18 cellular contexts compared by ENCODE assay signal in the genomic region with DNA sequence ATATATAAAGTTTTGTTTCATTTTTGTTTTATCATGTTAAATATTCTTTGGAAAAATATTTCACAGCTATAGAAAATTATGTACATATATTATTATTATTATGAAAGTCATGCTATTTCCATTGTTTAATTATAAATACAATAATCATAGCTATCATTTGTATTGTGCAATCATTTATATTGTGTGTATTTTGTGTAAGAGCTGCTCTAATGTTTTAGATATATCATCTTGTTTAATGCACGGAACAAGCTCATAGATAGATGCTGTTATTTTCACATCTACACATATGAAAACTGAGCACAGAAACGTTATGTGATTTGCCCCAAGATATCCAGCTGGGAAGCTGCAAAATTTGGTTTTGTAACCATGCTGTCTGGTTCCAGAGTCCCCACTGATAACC.
"Had no signal": no experiment of that assay in that cellular context is flagged by ENCODE, and none has a peak within 500 bp of the region (broad histone marks: within the 10 kb centered on the region; RNA-seq: fewer than 3 reads in every experiment).

No MANE protein-coding gene starts in this region.

- H3K4me2 ChIP-seq: SK-N-SH had no signal

- H3K9ac ChIP-seq: SK-N-SH had no signal

- H3K9me3 ChIP-seq: MG63, SK-N-SH had no signal

- H3K36me3 ChIP-seq: MG63 had no signal

- ATAC-seq: T-cell had no signal

- FAIRE-seq: RCC 7860 had no signal

- H3K4me3 ChIP-seq: MG63 had no signal

- DNase-seq: Karpas-422, KG1, MG63, NCI-H1092 treated with DMSO at 0.1 percent for 48 hours, NCI-H1436, NCI-H187, NCI-H2029 treated with DMSO at 0.1 percent for 48 hours, NCI-H2171 treated with DMSO at 0.1 percent for 48 hours, NCI-H345, NCI-H446 treated with DMSO at 0.1 percent for 48 hours, NCI-H510A treated with DMSO at 0.1 percent for 48 hours, NCI-H526, Right ventricle myocardium superior, RPMI8226, SK-N-SH, SW 1271, T-cell had no signal
